Comparison of ENCODE assay signal across 19 cellular contexts in genomic region chr4:98510340-98510739, GRCh38.
DNase-seq lines count a peak whose midpoint lies in the region; ATAC-seq and TF ChIP-seq lines count a peak whose summit lies in the region.
"Had no signal": no experiment of that assay in that cellular context is flagged by ENCODE, and none has a peak within 500 bp of the region (broad histone marks: within the 10 kb centered on the region; RNA-seq: fewer than 3 reads in every experiment).

No MANE protein-coding gene starts in this region.

- H2BK15ac ChIP-seq in mesenchymal stem cell (ENCODE audit: low read depth, poor library complexity, severe bottlenecking), result no peak overlapping the region

- no peaks in the 10 kb centered on the region for H3K9me3 Mint-ChIP-seq in stimulated activated naive CD8-positive, alpha-beta T cell treated with anti-CD3 and anti-CD28 coated beads, Interleukin-15, Interleukin-2, amounts not matched to agents 100 ng/mL and 50 ng/mL, for 24 hours
- H3K9me3 Mint-ChIP-seq in activated T-helper 2 cell treated with anti-CD3 and anti-CD28 coated beads, Interferon-gamma antibody, Interleukin-2, Interleukin-4, amounts not matched to agents 10 μg/mL and 5 μg/mL and 100 μg/mL, durations not matched to agents 14 hours and 24 hours and 36 hours, result no peaks in the 10 kb centered on the region

- CTCF ChIA-PET in OCI-LY7 (lab: Charles Lee; ENCODE audit: unreplicated experiment), result no interaction called here

- H3K9me2 ChIP-seq in OCI-LY7 (ENCODE audit: insufficient read depth, low read length), result no peaks in the 10 kb centered on the region

- H3K79me2 ChIP-seq in OCI-LY7 (ENCODE audit: insufficient read depth, low read depth, low read length), result no peaks in the 10 kb centered on the region

- H3K4me1 ChIP-seq in mesenchymal stem cell (ENCODE audit: control insufficient read depth, insufficient read depth, low read depth, low read length) (peaks cover 9% of the 10 kb centered on the region), OCI-LY7 (ENCODE audit: insufficient read depth, low read length, poor library complexity, severe bottlenecking) (no peaks in the 10 kb centered on the region)
- H3K4me1 ChIP-seq: left lung had no signal

- WGBS in mesenchymal stem cell, result no CpG with 5 or more reads among the region's 2 CpGs

- peaks cover 62% of the 10 kb centered on the region for H3K4me1 Mint-ChIP-seq in stimulated activated naive CD8-positive, alpha-beta T cell treated with anti-CD3 and anti-CD28 coated beads, Interleukin-15, Interleukin-2, amounts not matched to agents 100 ng/mL and 50 ng/mL, for 24 hours (ENCODE audit: low read depth)
- peaks cover 78% of the 10 kb centered on the region for H3K4me1 Mint-ChIP-seq in activated T-helper 2 cell treated with anti-CD3 and anti-CD28 coated beads, Interferon-gamma antibody, Interleukin-2, Interleukin-4, amounts not matched to agents 10 μg/mL and 5 μg/mL and 100 μg/mL, durations not matched to agents 14 hours and 24 hours and 36 hours (ENCODE audit: low read depth)
- H3K4me1 Mint-ChIP-seq: B cell had no signal

- H2AFZ ChIP-seq in mesenchymal stem cell (ENCODE audit: low read depth, low read length) (no peak overlapping the region), OCI-LY7 (ENCODE audit: low read length) (no peak overlapping the region)

- no peak overlapping the region for H3K4ac ChIP-seq in mesenchymal stem cell (ENCODE audit: low read depth in 1 of 2, low read length in 2 of 2)

- H3K27ac Mint-ChIP-seq in stimulated activated naive CD8-positive, alpha-beta T cell treated with anti-CD3 and anti-CD28 coated beads, Interleukin-15, Interleukin-2, amounts not matched to agents 100 ng/mL and 50 ng/mL, for 24 hours, result peak overlapping the region; percentile 89
- peak overlapping the region; percentile 70 for H3K27ac Mint-ChIP-seq in activated T-helper 2 cell treated with anti-CD3 and anti-CD28 coated beads, Interferon-gamma antibody, Interleukin-2, Interleukin-4, amounts not matched to agents 10 μg/mL and 5 μg/mL and 100 μg/mL, durations not matched to agents 14 hours and 24 hours and 36 hours
- H3K27ac Mint-ChIP-seq: B cell had no signal

- H4K91ac ChIP-seq in mesenchymal stem cell (ENCODE audit: low read length), result no peak overlapping the region

- peak overlapping the region; percentile 78 for H3K9ac ChIP-seq in mesenchymal stem cell (ENCODE audit: low read length)

- TF ChIP-seq CTCF in OCI-LY7 (conservative IDR thresholded peaks at IDR 0.05; ENCODE audit: low read length), result no peak

- no peak overlapping the region for H4K8ac ChIP-seq in mesenchymal stem cell (ENCODE audit: low read length)

- peak overlapping the region; percentile 68 for H3K4me3 Mint-ChIP-seq in stimulated activated naive CD8-positive, alpha-beta T cell treated with anti-CD3 and anti-CD28 coated beads, Interleukin-15, Interleukin-2, amounts not matched to agents 100 ng/mL and 50 ng/mL, for 24 hours
- H3K4me3 Mint-ChIP-seq in activated T-helper 2 cell treated with anti-CD3 and anti-CD28 coated beads, Interferon-gamma antibody, Interleukin-2, Interleukin-4, amounts not matched to agents 10 μg/mL and 5 μg/mL and 100 μg/mL, durations not matched to agents 14 hours and 24 hours and 36 hours (ENCODE audit: low read depth), result peak overlapping the region; percentile 50
- H3K4me3 Mint-ChIP-seq: B cell had no signal

- POLR2A ChIA-PET in OCI-LY7 (lab: Charles Lee), result no interaction called here

- no TSS peak for BruUV-seq in OCI-LY7 (replicated peaks; lab: Mats Ljungman, UMichigan)

- no peak overlapping the region for H3K14ac ChIP-seq in mesenchymal stem cell (ENCODE audit: low read length in 2 of 2)

- intact Hi-C loops in activated T-helper 2 cell treated with anti-CD3 and anti-CD28 coated beads, Interferon-gamma antibody, Interleukin-2, Interleukin-4, amounts not matched to agents 10 μg/mL and 5 μg/mL and 100 μg/mL, durations not matched to agents 14 hours and 24 hours and 36 hours (cut with micrococcal nuclease), result loop anchor here (10.0 kb wide), 1 partner anchor 46 kb away; no protein-coding TSS in a partner anchor
- intact Hi-C loops in OCI-LY7 (cut with micrococcal nuclease; ENCODE audit: unreplicated experiment), result no loop called here

- H4K20me1 ChIP-seq in OCI-LY7 (ENCODE audit: insufficient read depth, low read length), result no peaks in the 10 kb centered on the region

- H3K36me3 Mint-ChIP-seq in stimulated activated naive CD8-positive, alpha-beta T cell treated with anti-CD3 and anti-CD28 coated beads, Interleukin-15, Interleukin-2, amounts not matched to agents 100 ng/mL and 50 ng/mL, for 24 hours (ENCODE audit: low read depth), result peaks cover 13% of the 10 kb centered on the region
- H3K36me3 Mint-ChIP-seq in activated T-helper 2 cell treated with anti-CD3 and anti-CD28 coated beads, Interferon-gamma antibody, Interleukin-2, Interleukin-4, amounts not matched to agents 10 μg/mL and 5 μg/mL and 100 μg/mL, durations not matched to agents 14 hours and 24 hours and 36 hours (ENCODE audit: low read depth), result peaks cover 19% of the 10 kb centered on the region

- peak overlapping the region in 1 of 2 experiments; percentile 16 for H3K4me3 ChIP-seq in mesenchymal stem cell (ENCODE audit: insufficient read depth in 1 of 2, low read depth in 1 of 2, low read length in 2 of 2)
- H3K4me3 ChIP-seq in OCI-LY7 (ENCODE audit: low read depth, low read length, poor library complexity, severe bottlenecking), result no peak overlapping the region
- H3K4me3 ChIP-seq: left lung, ovary had no signal

- H2BK12ac ChIP-seq in mesenchymal stem cell (ENCODE audit: low read length in 2 of 2), result peak overlapping the region; percentile 15 to 67

- peaks cover 17% of the 10 kb centered on the region for H3K79me1 ChIP-seq in mesenchymal stem cell (replicated peaks; ENCODE audit: low read length, poor library complexity, severe bottlenecking)

- no peaks in the 10 kb centered on the region for H3K27me3 Mint-ChIP-seq in stimulated activated naive CD8-positive, alpha-beta T cell treated with anti-CD3 and anti-CD28 coated beads, Interleukin-15, Interleukin-2, amounts not matched to agents 100 ng/mL and 50 ng/mL, for 24 hours
- no peaks in the 10 kb centered on the region for H3K27me3 Mint-ChIP-seq in activated T-helper 2 cell treated with anti-CD3 and anti-CD28 coated beads, Interferon-gamma antibody, Interleukin-2, Interleukin-4, amounts not matched to agents 10 μg/mL and 5 μg/mL and 100 μg/mL, durations not matched to agents 14 hours and 24 hours and 36 hours (ENCODE audit: low read depth)
- H3K27me3 Mint-ChIP-seq: B cell had no signal

- DNase-seq in stimulated activated naive CD8-positive, alpha-beta T cell treated with anti-CD3 and anti-CD28 coated beads, Interleukin-15, Interleukin-2, amounts not matched to agents 100 U/mL and 50 U/mL, for 24 hours, result no peak
- no peak for DNase-seq in activated T-helper 2 cell treated with anti-CD3 and anti-CD28 coated beads, Interferon-gamma antibody, Interleukin-2, Interleukin-4, amounts not matched to agents 10 μg/mL and 5 μg/mL and 100 μg/mL, durations not matched to agents 14 hours and 24 hours and 36 hours (ENCODE audit: low spot score)
- DNase-seq in mesenchymal stem cell (no peak), OCI-LY7 (ENCODE audit: low spot score) (no peak), KG1 (lab: John Stamatoyannopoulos, UW) (no peak), kidney glomerular epithelial cell (lab: John Stamatoyannopoulos, UW) (no peak)
- DNase-seq: activated CD4-positive, CD25-positive, alpha-beta regulatory T cell treated with anti-CD3 and anti-CD28 coated beads, Interleukin-2, amount 50 U/mL, for 72 hours; anterior cingulate cortex; Calu3; left lung; NCI-H1694; NCI-H345; ovary; Right ventricle myocardium superior; substantia nigra; T-helper 9 cell had no signal

- peak overlapping the region; percentile 23 for H2BK120ac ChIP-seq in mesenchymal stem cell (ENCODE audit: low read depth, low read length)

- no peak overlapping the region for H3K23ac ChIP-seq in mesenchymal stem cell (ENCODE audit: low read length in 2 of 2)

- no peaks in the 10 kb centered on the region for H3K27me3 ChIP-seq in mesenchymal stem cell (ENCODE audit: control insufficient read depth in 1 of 2, insufficient read depth in 1 of 2, low read length in 2 of 2)
- H3K27me3 ChIP-seq: left lung, ovary had no signal

- H3K36me3 ChIP-seq in mesenchymal stem cell (ENCODE audit: control insufficient read depth in 1 of 2, insufficient read depth in 2 of 2, low read depth in 1 of 2, low read length in 2 of 2) (peaks cover 0 to 15% of the 10 kb centered on the region in 2 experiments), OCI-LY7 (ENCODE audit: insufficient read depth, low read length) (no peaks in the 10 kb centered on the region)
- H3K36me3 ChIP-seq: left lung, ovary had no signal

- H2BK5ac ChIP-seq in mesenchymal stem cell (ENCODE audit: low read depth, low read length, poor library complexity, severe bottlenecking), result no peak overlapping the region

- H3K18ac ChIP-seq in mesenchymal stem cell (ENCODE audit: low read depth in 1 of 2, low read length in 2 of 2), result peak overlapping the region in 1 of 2 experiments; percentile 63

- H3K9me3 ChIP-seq in mesenchymal stem cell (ENCODE audit: control insufficient read depth, low read length) (no peaks in the 10 kb centered on the region), OCI-LY7 (ENCODE audit: low read length) (no peaks in the 10 kb centered on the region)
- H3K9me3 ChIP-seq: left lung, ovary had no signal

- H3K4me2 ChIP-seq in mesenchymal stem cell (ENCODE audit: low read length, poor library complexity, severe bottlenecking), result no peak overlapping the region
- no peak overlapping the region for H3K4me2 ChIP-seq in OCI-LY7 (ENCODE audit: low read length)

- H2AK5ac ChIP-seq in mesenchymal stem cell (ENCODE audit: low read length, severe bottlenecking), result peak overlapping the region; percentile 20

- peak overlapping the region; percentile 80 for H3K27ac ChIP-seq in mesenchymal stem cell (ENCODE audit: low read length, poor library complexity, severe bottlenecking)
- H3K27ac ChIP-seq in OCI-LY7 (ENCODE audit: low read depth, low read length, poor library complexity, severe bottlenecking), result no peak overlapping the region

- no peak for ATAC-seq in stimulated activated naive CD8-positive, alpha-beta T cell treated with anti-CD3 and anti-CD28 coated beads, Interleukin-15, Interleukin-2, amounts not matched to agents 100 U/mL and 50 U/mL, for 24 hours
- ATAC-seq: sciatic nerve had no signal
